In the genomic region with DNA sequence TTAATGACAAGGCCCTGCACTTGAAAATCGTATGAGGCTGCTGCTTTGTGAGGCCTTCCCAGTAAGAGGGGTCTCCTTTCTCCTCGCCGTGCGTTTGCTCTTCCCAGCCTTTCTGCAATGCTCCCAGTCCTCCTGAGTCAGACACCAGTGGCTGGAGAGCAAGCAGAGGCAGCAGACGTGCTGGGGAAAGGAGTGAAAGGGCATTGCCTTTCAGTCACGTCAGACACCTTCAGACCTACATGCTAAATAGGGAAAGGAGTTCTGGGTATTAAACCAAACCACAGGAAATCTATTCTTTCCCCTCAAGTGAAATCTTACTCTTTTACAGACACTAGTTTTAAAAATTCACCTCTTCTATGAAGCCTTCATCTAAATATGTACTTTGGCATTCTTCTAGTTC, we compare ENCODE assay signal across 1 cellular context.
TF ChIP-seq lines count a peak whose summit lies in the region.

No MANE protein-coding gene starts in this region.

TF ChIP-seq in H1, 55 proteins besides CTCF, POLR2A, EP300 and RAD21 (continued from another document):
- TF ChIP-seq ZNF274 (IDR thresholded peaks at IDR 0.05; ENCODE audit: borderline replicate concordance, extremely low read depth, low read length), result no peak
- no peak for TF ChIP-seq GTF2F1 (IDR thresholded peaks at IDR 0.05; ENCODE audit: borderline replicate concordance, low read depth, low read length)
- no peak for TF ChIP-seq TEAD4 (IDR thresholded peaks at IDR 0.05; ENCODE audit: low read depth, low read length)
- TF ChIP-seq TCF12 (IDR thresholded peaks at IDR 0.05; ENCODE audit: low read depth, low read length), result no peak
- TF ChIP-seq SP2 (IDR thresholded peaks at IDR 0.05; ENCODE audit: low read length), result no peak
- TF ChIP-seq, protein P1, sequence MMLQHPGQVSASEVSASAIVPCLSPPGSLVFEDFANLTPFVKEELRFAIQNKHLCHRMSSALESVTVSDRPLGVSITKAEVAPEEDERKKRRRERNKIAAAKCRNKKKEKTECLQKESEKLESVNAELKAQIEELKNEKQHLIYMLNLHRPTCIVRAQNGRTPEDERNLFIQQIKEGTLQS (IDR thresholded peaks at IDR 0.05; ENCODE audit: insufficient read depth, low read depth, low read length), result no peak
- TF ChIP-seq CEBPB (IDR thresholded peaks at IDR 0.05; ENCODE audit: low read depth, low read length), result no peak
- TF ChIP-seq KDM5A (IDR thresholded peaks at IDR 0.05; ENCODE audit: low read length), result no peak
- TF ChIP-seq, protein P2, sequence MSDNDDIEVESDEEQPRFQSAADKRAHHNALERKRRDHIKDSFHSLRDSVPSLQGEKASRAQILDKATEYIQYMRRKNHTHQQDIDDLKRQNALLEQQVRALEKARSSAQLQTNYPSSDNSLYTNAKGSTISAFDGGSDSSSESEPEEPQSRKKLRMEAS (IDR thresholded peaks at IDR 0.05), result no peak
- no peak for TF ChIP-seq BRCA1 (IDR thresholded peaks at IDR 0.05; ENCODE audit: low read depth, low read length)
- no peak for TF ChIP-seq CBX8 (IDR thresholded peaks at IDR 0.05; ENCODE audit: borderline replicate concordance, low read depth, low read length)
- TF ChIP-seq SP4 (IDR thresholded peaks at IDR 0.05; ENCODE audit: low read length), result no peak
- no peak for TF ChIP-seq CHD2 (IDR thresholded peaks at IDR 0.05; ENCODE audit: low read length)
- TF ChIP-seq SIX5 (IDR thresholded peaks at IDR 0.05; ENCODE audit: low read depth, low read length), result no peak
